In the genomic region with DNA sequence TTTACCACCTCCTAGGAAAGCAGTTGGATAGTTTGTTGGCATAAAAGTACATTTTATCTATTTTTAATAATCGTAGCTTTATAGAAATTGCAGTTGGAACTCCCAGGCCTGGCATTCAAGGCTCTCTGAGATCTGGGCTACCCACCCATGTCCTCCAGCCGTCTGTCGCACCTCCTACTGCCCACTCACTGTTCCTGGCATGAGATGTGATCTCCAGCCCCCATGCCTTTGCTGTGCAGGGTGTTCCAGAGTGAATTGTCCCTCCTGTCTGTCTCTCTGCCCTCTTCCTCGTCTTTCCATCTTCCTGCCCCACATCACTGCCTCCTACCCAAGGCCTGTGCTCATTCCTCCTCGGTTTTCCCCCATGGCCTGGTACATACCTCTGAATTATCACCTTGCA, we compare ENCODE assay signal across 13 cellular contexts. TPM values are rescaled to one million over a fixed set of nuclear protein-coding genes. Genes with fewer than 3 reads are reported as not detected.
DNase-seq lines count a peak whose midpoint lies in the region; ATAC-seq and TF ChIP-seq lines count a peak whose summit lies in the region.
"Had no signal": no experiment of that assay in that cellular context is flagged by ENCODE, and none has a peak within 500 bp of the region (broad histone marks: within the 10 kb centered on the region; RNA-seq: fewer than 3 reads in every experiment).

No MANE protein-coding gene starts in this region.

- peaks cover 36% of the 10 kb centered on the region for H3K4me1 Mint-ChIP-seq in memory B cell

- peak overlapping the region; percentile 97 to 100 for H3K27ac Mint-ChIP-seq in activated naive CD4-positive, alpha-beta T cell treated with anti-CD3 and anti-CD28 coated beads, Interleukin-2, amount 50 U/mL, for 72 hours
- peak overlapping the region; percentile 79 for H3K27ac Mint-ChIP-seq in memory B cell

- H3K4me3 ChIP-seq in tibial artery = no peak overlapping the region
- H3K4me3 ChIP-seq in body of pancreas = no peak overlapping the region

- H3K9me3 ChIP-seq in tibial artery = no peaks in the 10 kb centered on the region
- H3K9me3 ChIP-seq in body of pancreas = no peaks in the 10 kb centered on the region
- H3K9me3 ChIP-seq: BE2C had no signal

- intact Hi-C loops in tibial artery (cut with DNase I; ENCODE audit: low total_unique reads) (no loop called here), body of pancreas (cut with DNase I) (no loop called here), Right ventricle myocardium superior (cut with DNase I) (no loop called here)

- no peaks in the 10 kb centered on the region for H3K27me3 ChIP-seq in tibial artery
- H3K27me3 ChIP-seq in body of pancreas = no peaks in the 10 kb centered on the region
- H3K27me3 ChIP-seq: BE2C had no signal

- H3K27ac ChIP-seq in tibial artery = peak overlapping the region; percentile 54 to 70
- H3K27ac ChIP-seq in body of pancreas = no peak overlapping the region

- peak overlapping the region; percentile 50 for H3K4me3 Mint-ChIP-seq in memory B cell

- H3K9me3 Mint-ChIP-seq in activated naive CD4-positive, alpha-beta T cell treated with anti-CD3 and anti-CD28 coated beads, Interleukin-2, amount 50 U/mL, for 72 hours = peaks cover 0 to 4% of the 10 kb centered on the region in 2 donors
- no peaks in the 10 kb centered on the region for H3K9me3 Mint-ChIP-seq in memory B cell

- peak in 1 of 2 donors; percentile 0 for ATAC-seq in activated naive CD4-positive, alpha-beta T cell treated with anti-CD3 and anti-CD28 coated beads, Interleukin-2, amount 50 U/mL, for 72 hours
- no peak for ATAC-seq in memory B cell (ENCODE audit: low read depth)
- ATAC-seq in body of pancreas = no peak
- ATAC-seq in GM18909 (IDR thresholded peaks at IDR 0.05; ENCODE audit: poor library complexity, unreplicated experiment) = no peak
- ATAC-seq in Right ventricle myocardium superior (ENCODE audit: poor library complexity) = no peak
- ATAC-seq: left ventricle myocardium superior had no signal

- peaks cover 0 to 31% (median 14%) of the 10 kb centered on the region in 4 donors for H3K4me1 ChIP-seq in tibial artery
- H3K4me1 ChIP-seq in body of pancreas = peaks cover 16% of the 10 kb centered on the region
- H3K4me1 ChIP-seq: BE2C had no signal

- 80 to 81% methylated on average over 5 of the region's 5 CpGs for WGBS in body of pancreas, 2 donors

- no peaks in the 10 kb centered on the region for H3K27me3 Mint-ChIP-seq in memory B cell

- peaks cover 20 to 72% of the 10 kb centered on the region in 2 donors for H3K36me3 Mint-ChIP-seq in activated naive CD4-positive, alpha-beta T cell treated with anti-CD3 and anti-CD28 coated beads, Interleukin-2, amount 50 U/mL, for 72 hours
- peaks cover 28% of the 10 kb centered on the region for H3K36me3 Mint-ChIP-seq in memory B cell

- H3K36me3 ChIP-seq in tibial artery (peaks cover 18 to 34% (median 28%) of the 10 kb centered on the region in 3 donors), body of pancreas (replicated peaks in 1 of 2; ENCODE audit: insufficient read depth in 1 of 2, low read depth in 2 of 2) (peaks cover 0 to 5% of the 10 kb centered on the region in 2 donors)

- DNase-seq in activated naive CD4-positive, alpha-beta T cell treated with Interleukin-2 at 50 U/mL for 16 hours = peak; percentile 23
- no peak for DNase-seq in activated naive CD4-positive, alpha-beta T cell treated with anti-CD3 and anti-CD28 coated beads, Interleukin-2, amount 50 U/mL, for 16 hours
- DNase-seq in activated naive CD4-positive, alpha-beta T cell treated with anti-CD3 and anti-CD28 coated beads, Interleukin-2, amount 50 U/mL, for 72 hours (ENCODE audit: low spot score in 2 of 2) = no peak
- no peak for DNase-seq in memory B cell (ENCODE audit: low spot score in 2 of 2)
- DNase-seq in tibial artery = no peak
- DNase-seq in body of pancreas = no peak
- no peak for DNase-seq in Right ventricle myocardium superior
- DNase-seq: activated gamma-delta T cell, BE2C, GOT3, left ventricle myocardium superior, NCI-H2171 had no signal

- no peak for TF ChIP-seq CTCF in tibial artery (IDR thresholded peaks at IDR 0.05)
- no peak for TF ChIP-seq CTCF in body of pancreas (IDR thresholded peaks at IDR 0.05)

- TF ChIP-seq POLR2A in body of pancreas (IDR thresholded peaks at IDR 0.05) = no peak

RNA-seq across cellular contexts. Expression of gene PTPN1, which starts 50.7 kb away (rescaled TPM):
- 100 to 1,000 TPM in 1 of 2 donors, 10 to 100 TPM in 1; 52.6 to 113 TPM for total RNA-seq in activated naive CD4-positive, alpha-beta T cell treated with anti-CD3 and anti-CD28 coated beads, Interleukin-2, amount 50 U/mL, for 72 hours
- total RNA-seq in body of pancreas (10 to 100 TPM in 1 of 2 donors, 1 to 10 TPM in 1; 9.1 to 10.2 TPM), Right ventricle myocardium superior (20.1 TPM)

Comparison
In these comparisons a context has a peak if more than half of its experiments do, and no peak if none do; other contexts are left out.
1. H3K27ac ChIP-seq: peak in tibial artery (2 of 2); none in body of pancreas (0 of 4).